Comparison of ENCODE assay signal across 11 cellular contexts in the genomic region with DNA sequence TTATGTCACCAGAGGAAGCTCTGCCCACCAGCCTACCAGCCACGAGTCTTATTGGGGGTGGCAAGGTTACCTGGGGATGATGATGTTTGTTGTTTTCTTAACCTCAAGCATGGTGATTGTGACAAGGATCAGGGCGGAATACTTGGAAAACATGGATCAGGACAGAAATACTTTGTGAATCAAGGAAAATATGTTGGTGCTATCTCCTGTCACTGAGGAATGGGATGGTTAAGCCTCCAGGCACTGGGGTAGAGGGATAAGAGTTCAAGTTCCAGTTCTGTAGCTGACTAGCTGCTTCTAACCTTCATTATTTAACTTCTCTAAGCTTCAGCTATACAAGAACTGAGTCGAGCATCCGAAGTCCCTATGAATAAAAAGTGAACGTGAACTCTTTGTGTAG.
"Had no signal": no experiment of that assay in that cellular context is flagged by ENCODE, and none has a peak within 500 bp of the region (broad histone marks: within the 10 kb centered on the region; RNA-seq: fewer than 3 reads in every experiment).

No MANE protein-coding gene starts in this region.

- H3K4me3 ChIP-seq: breast epithelium, upper lobe of left lung had no signal

- H3K9me3 ChIP-seq: breast epithelium, upper lobe of left lung had no signal

- ATAC-seq: activated CD8-positive, alpha-beta memory T cell treated with anti-CD3 and anti-CD28 coated beads, Interleukin-2, amount 10 ng/mL, durations not matched to agents 7 days and 5 days; activated T-cell treated with anti-CD3 and anti-CD28 coated beads, Interleukin-2, amount 50 U/mL, for 4 hours; natural killer cell treated with Interleukin-12 subunit alpha and Interleukin-12 subunit beta and Interleukin-15 and Interleukin-18, amount 100 ng/mL, for 72 hours had no signal

- DNase-seq: activated CD4-positive, alpha-beta T cell treated with anti-CD3 and anti-CD28 coated beads for 1 hour; activated CD4-positive, alpha-beta T cell treated with anti-CD3 and anti-CD28 coated beads, Interleukin-2, amount 50 U/mL, for 48 hours; activated CD8-positive, alpha-beta memory T cell treated with anti-CD3 and anti-CD28 coated beads, Interleukin-2, amount 10 ng/mL, durations not matched to agents 7 days and 5 days; activated effector memory CD4-positive, alpha-beta T cell treated with anti-CD3 and anti-CD28 coated beads, Interleukin-2, amount 50 U/mL, for 16 hours; activated naive CD8-positive, alpha-beta T cell treated with anti-CD3 and anti-CD28 coated beads for 36 hours; activated T-cell treated with anti-CD3 and anti-CD28 coated beads, Interleukin-2, amount 50 U/mL, for 4 hours; mammary epithelial cell; T-helper 9 cell; upper lobe of left lung had no signal

- H3K36me3 ChIP-seq: breast epithelium, upper lobe of left lung had no signal

- H3K27me3 ChIP-seq: breast epithelium, upper lobe of left lung had no signal

- H3K4me1 ChIP-seq: breast epithelium, upper lobe of left lung had no signal
